In the genomic region with DNA sequence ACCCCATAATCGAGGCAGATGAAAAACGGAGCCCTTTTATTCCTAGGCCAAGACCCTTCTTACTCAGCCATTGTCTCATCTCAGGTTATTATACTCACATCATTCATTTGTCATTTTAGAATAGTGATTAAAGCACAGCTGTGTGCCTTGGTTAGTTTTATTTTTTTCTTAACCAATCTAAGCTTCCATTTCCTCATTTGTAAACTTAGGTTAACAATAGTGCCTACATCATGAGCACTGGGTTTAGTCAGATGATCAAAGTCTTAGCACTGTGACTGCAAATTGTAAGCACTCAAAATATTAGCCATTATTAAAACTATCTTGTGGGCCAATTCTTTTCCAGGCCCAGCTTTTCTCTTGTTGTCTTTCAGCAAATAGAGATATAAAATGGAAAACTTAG, we compare ENCODE assay signal across 14 cellular contexts. TPM values are rescaled to one million over a fixed set of nuclear protein-coding genes. Genes with fewer than 3 reads are reported as not detected.
DNase-seq lines count a peak whose midpoint lies in the region; ATAC-seq and TF ChIP-seq lines count a peak whose summit lies in the region.
"Had no signal": no experiment of that assay in that cellular context is flagged by ENCODE, and none has a peak within 500 bp of the region (broad histone marks: within the 10 kb centered on the region; RNA-seq: fewer than 3 reads in every experiment).

No MANE protein-coding gene starts in this region.

- no peaks in the 10 kb centered on the region for H3K9me3 Mint-ChIP-seq in activated B cell treated with CpG ODN at 0.5 μM for 24 hours
- H3K9me3 Mint-ChIP-seq in endodermal cell: no peaks in the 10 kb centered on the region
- no peaks in the 10 kb centered on the region for H3K9me3 Mint-ChIP-seq in activated T-cell treated with anti-CD3 and anti-CD28 coated beads, Interleukin-2, amount 50 U/mL, for 24 hours
- H3K9me3 Mint-ChIP-seq: CD4-positive, alpha-beta T cell had no signal

- H3K4me1 Mint-ChIP-seq in activated B cell treated with CpG ODN at 0.5 μM for 24 hours (peaks cover 58% of the 10 kb centered on the region), endodermal cell (no peaks in the 10 kb centered on the region)
- H3K4me1 Mint-ChIP-seq in activated T-cell treated with anti-CD3 and anti-CD28 coated beads, Interleukin-2, amount 50 U/mL, for 24 hours (ENCODE audit: low read depth): no peaks in the 10 kb centered on the region

- H3K27me3 ChIP-seq in endodermal cell (ENCODE audit: control insufficient read depth, insufficient read depth, low read length, poor library complexity, severe bottlenecking): peaks cover 7% of the 10 kb centered on the region
- H3K27me3 ChIP-seq: ascending aorta, left lung had no signal

- no peaks in the 10 kb centered on the region for H3K4me1 ChIP-seq in endodermal cell (ENCODE audit: control insufficient read depth, insufficient read depth, low read length)
- H3K4me1 ChIP-seq: left lung had no signal

- H3K36me3 ChIP-seq in endodermal cell (ENCODE audit: control insufficient read depth, insufficient read depth, low read length): no peaks in the 10 kb centered on the region
- H3K36me3 ChIP-seq: ascending aorta, left lung had no signal

- TF ChIP-seq CTCF in activated B cell treated with CpG ODN at 0.5 μM for 24 hours (IDR thresholded peaks at IDR 0.05): no peak
- no peak for TF ChIP-seq CTCF in endodermal cell (conservative IDR thresholded peaks at IDR 0.05)

- DNase-seq in activated B cell treated with CpG ODN at 0.5 μM for 24 hours (no peak), endodermal cell (no peak), DMS79 (lab: John Stamatoyannopoulos, UW) (no peak), NCI-H2107 treated with DMSO at 0.1 percent for 48 hours (lab: John Stamatoyannopoulos, UW; ENCODE audit: unreplicated experiment) (no peak)
- DNase-seq in activated T-cell treated with anti-CD3 and anti-CD28 coated beads, Interleukin-2, amount 50 U/mL, for 24 hours: no peak
- DNase-seq: CD4-positive, alpha-beta T cell; effector memory CD4-positive, alpha-beta T cell; left lung; NCI-H2029 had no signal

- peak; percentile 32 for ATAC-seq in GM18858 (IDR thresholded peaks at IDR 0.05; ENCODE audit: unreplicated experiment)
- ATAC-seq in GM21528 (IDR thresholded peaks at IDR 0.05; ENCODE audit: low FRiP score, unreplicated experiment): peak; percentile 48
- peak; percentile 62 for ATAC-seq in HG03103 (IDR thresholded peaks at IDR 0.05; ENCODE audit: low read depth, unreplicated experiment)
- peak; percentile 74 for ATAC-seq in activated B cell treated with CpG ODN at 0.5 μM for 24 hours (ENCODE audit: low read depth)
- ATAC-seq: left lung had no signal

- 89 to 100% methylated on average over 1 to 2 of the region's 2 CpGs for WGBS in endodermal cell (ENCODE audit: insufficient coverage in 1 of 2, insufficient read length in 1 of 2), 2 experiments

- H3K36me3 Mint-ChIP-seq in activated B cell treated with CpG ODN at 0.5 μM for 24 hours (ENCODE audit: low read depth) (no peaks in the 10 kb centered on the region), endodermal cell (ENCODE audit: low read depth) (no peaks in the 10 kb centered on the region)
- H3K36me3 Mint-ChIP-seq in activated T-cell treated with anti-CD3 and anti-CD28 coated beads, Interleukin-2, amount 50 U/mL, for 24 hours (ENCODE audit: low read depth): no peaks in the 10 kb centered on the region

- intact Hi-C loops in activated B cell treated with CpG ODN at 0.5 μM for 24 hours (cut with micrococcal nuclease): loop anchor here (1.0 kb wide), 1 partner anchor 21 kb away; the partner anchor contains the start of gene GALNT3

- H3K4me3 Mint-ChIP-seq in activated B cell treated with CpG ODN at 0.5 μM for 24 hours (peak overlapping the region; percentile 56), endodermal cell (no peak overlapping the region)
- H3K4me3 Mint-ChIP-seq in activated T-cell treated with anti-CD3 and anti-CD28 coated beads, Interleukin-2, amount 50 U/mL, for 24 hours: no peak overlapping the region
- H3K4me3 Mint-ChIP-seq: CD4-positive, alpha-beta T cell had no signal

- H3K27me3 Mint-ChIP-seq in activated B cell treated with CpG ODN at 0.5 μM for 24 hours: no peaks in the 10 kb centered on the region
- peaks cover 7% of the 10 kb centered on the region for H3K27me3 Mint-ChIP-seq in endodermal cell (ENCODE audit: insufficient read depth)
- no peaks in the 10 kb centered on the region for H3K27me3 Mint-ChIP-seq in activated T-cell treated with anti-CD3 and anti-CD28 coated beads, Interleukin-2, amount 50 U/mL, for 24 hours
- H3K27me3 Mint-ChIP-seq: CD4-positive, alpha-beta T cell had no signal

- H3K27ac Mint-ChIP-seq in activated B cell treated with CpG ODN at 0.5 μM for 24 hours (peak overlapping the region; percentile 84), endodermal cell (no peak overlapping the region)
- no peak overlapping the region for H3K27ac Mint-ChIP-seq in activated T-cell treated with anti-CD3 and anti-CD28 coated beads, Interleukin-2, amount 50 U/mL, for 24 hours
- H3K27ac Mint-ChIP-seq: CD4-positive, alpha-beta T cell had no signal

- H3K9ac ChIP-seq in endodermal cell (ENCODE audit: extremely low read depth, low read length, poor library complexity, severe bottlenecking): no peak overlapping the region

- H3K9me3 ChIP-seq in endodermal cell (ENCODE audit: control insufficient read depth, low read length): no peaks in the 10 kb centered on the region
- H3K9me3 ChIP-seq: ascending aorta, left lung had no signal

- no peak overlapping the region for H3K4me3 ChIP-seq in endodermal cell (ENCODE audit: low read length)
- H3K4me3 ChIP-seq: ascending aorta, left lung had no signal

- no peak overlapping the region for H3K27ac ChIP-seq in endodermal cell (ENCODE audit: low read depth, low read length)
- H3K27ac ChIP-seq: ascending aorta, left lung had no signal

- POLR2A ChIA-PET in activated B cell treated with CpG ODN at 0.5 μM for 24 hours (lab: Charles Lee): interaction anchor here (0.5 to 3.7 kb wide), 3 partner anchors 21 to 61 kb away, joined by 3 to 23 read pairs (median 3); partner anchors contain the start of gene GALNT3

- CTCF ChIA-PET in activated B cell treated with CpG ODN at 0.5 μM for 24 hours (lab: Charles Lee): interaction anchor here (0.8 to 1.4 kb wide), 2 partner anchors 59 to 117 kb away, joined by 3 to 5 read pairs; no protein-coding TSS in a partner anchor

RNA-seq across cellular contexts. Expression of gene GALNT3, which starts 21.3 kb away (rescaled TPM):
- total RNA-seq in activated B cell treated with CpG ODN at 0.5 μM for 24 hours (13.2 and 14.4 TPM in 2 replicates), endodermal cell (1 to 10 TPM; 9.3 to 9.7 TPM)
- 1.1 TPM for polyA plus RNA-seq in endodermal cell (2013, experiment 1 of 2)
- polyA plus RNA-seq in endodermal cell (2013, experiment 2 of 2): 1.1 TPM
- total RNA-seq: RPMI7951 had no signal
